Comparison of ENCODE assay signal across 14 cellular contexts in genomic region chr15:98433302-98433701, GRCh38.
"Had no signal": no experiment of that assay in that cellular context is flagged by ENCODE, and none has a peak within 500 bp of the region (broad histone marks: within the 10 kb centered on the region; RNA-seq: fewer than 3 reads in every experiment).

No MANE protein-coding gene starts in this region.

- H3K9me3 Mint-ChIP-seq: activated CD4-positive, alpha-beta memory T cell treated with anti-CD3 and anti-CD28 coated beads for 36 hours; activated naive CD8-positive, alpha-beta T cell treated with anti-CD3 and anti-CD28 coated beads for 36 hours had no signal

- H3K4me3 Mint-ChIP-seq: activated CD4-positive, alpha-beta memory T cell treated with anti-CD3 and anti-CD28 coated beads for 36 hours; activated naive CD8-positive, alpha-beta T cell treated with anti-CD3 and anti-CD28 coated beads for 36 hours; neural progenitor cell; stimulated activated naive CD8-positive, alpha-beta T cell treated with anti-CD3 and anti-CD28 coated beads, Interleukin-15, amount 100 ng/mL, for 72 hours had no signal

- H3K4me1 ChIP-seq: neural progenitor cell had no signal

- H3K27ac Mint-ChIP-seq: activated CD4-positive, alpha-beta memory T cell treated with anti-CD3 and anti-CD28 coated beads for 36 hours; activated naive CD8-positive, alpha-beta T cell treated with anti-CD3 and anti-CD28 coated beads for 36 hours; neural progenitor cell; stimulated activated naive CD8-positive, alpha-beta T cell treated with anti-CD3 and anti-CD28 coated beads, Interleukin-15, amount 100 ng/mL, for 72 hours had no signal

- H3K27ac ChIP-seq: hepatocyte, neural progenitor cell, ovary had no signal

- H3K4me1 Mint-ChIP-seq: neural progenitor cell had no signal

- H3K36me3 ChIP-seq: neural progenitor cell, ovary had no signal

- DNase-seq: activated CD4-positive, alpha-beta memory T cell treated with anti-CD3 and anti-CD28 coated beads for 36 hours; activated CD4-positive, alpha-beta T cell treated with anti-CD3 and anti-CD28 coated beads for 1 hour; activated gamma-delta T cell; activated naive CD8-positive, alpha-beta T cell treated with anti-CD3 and anti-CD28 coated beads for 36 hours; activated T-cell treated with anti-CD3 and anti-CD28 coated beads, Interleukin-2, amount 50 U/mL, for 48 hours; kidney; left ventricle myocardium superior; ovary; stimulated activated CD4-positive, alpha-beta T cell treated with anti-CD3 and anti-CD28 coated beads, Interleukin-4, amount 100 ng/mL, for 1 hour; stimulated activated CD8-positive, alpha-beta memory T cell treated with anti-CD3 and anti-CD28 coated beads, Interleukin-4, amount 100 ng/mL, for 48 hours; stimulated activated naive CD8-positive, alpha-beta T cell treated with anti-CD3 and anti-CD28 coated beads, Interleukin-15, amount 100 ng/mL, for 72 hours; T-helper 9 cell had no signal

- H3K9me3 ChIP-seq: ovary had no signal

- H3K36me3 Mint-ChIP-seq: activated CD4-positive, alpha-beta memory T cell treated with anti-CD3 and anti-CD28 coated beads for 36 hours; activated naive CD8-positive, alpha-beta T cell treated with anti-CD3 and anti-CD28 coated beads for 36 hours; neural progenitor cell had no signal

- ATAC-seq: left ventricle myocardium superior; stimulated activated naive CD8-positive, alpha-beta T cell treated with anti-CD3 and anti-CD28 coated beads, Interleukin-15, amount 100 ng/mL, for 72 hours had no signal

- H3K27me3 ChIP-seq: hepatocyte, ovary had no signal

- H3K4me3 ChIP-seq: hepatocyte, neural progenitor cell, ovary had no signal
